ENCODE assay signal across 12 cellular contexts in the genomic region with DNA sequence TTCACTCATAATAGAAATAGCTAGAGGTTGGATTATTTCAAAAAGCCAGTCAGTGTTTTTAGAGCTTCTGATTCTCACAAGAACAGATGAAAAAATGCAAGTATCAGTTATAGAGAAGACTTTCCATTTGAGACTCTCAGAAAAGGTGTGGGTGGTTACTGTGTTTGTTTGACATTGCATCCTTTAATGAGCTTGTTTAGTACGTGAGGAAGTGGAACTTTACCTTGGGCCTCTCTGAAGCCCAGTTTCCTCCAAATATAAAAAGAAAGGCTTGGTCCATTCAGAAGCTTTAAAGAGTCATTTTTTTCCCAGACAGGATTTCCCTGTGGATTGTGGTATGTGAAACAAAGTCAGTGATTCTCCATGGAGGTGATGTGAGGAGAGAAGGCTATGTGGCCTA.
DNase-seq lines count a peak whose midpoint lies in the region; ATAC-seq and TF ChIP-seq lines count a peak whose summit lies in the region.
"Had no signal": no experiment of that assay in that cellular context is flagged by ENCODE, and none has a peak within 500 bp of the region (broad histone marks: within the 10 kb centered on the region; RNA-seq: fewer than 3 reads in every experiment).

No MANE protein-coding gene starts in this region.

- H3K27me3 Mint-ChIP-seq in T-helper 1 cell treated with Interleukin-12 subunit alpha and Interleukin-12 subunit beta and Interleukin-4 antibody, amounts not matched to agents 30 μg/mL and 1 μg/mL, for 36 hours (ENCODE audit: low read depth) = no peaks in the 10 kb centered on the region

- no peak for ATAC-seq in right cardiac atrium
- peak; percentile 83 for ATAC-seq in HG02852 (IDR thresholded peaks at IDR 0.05; ENCODE audit: unreplicated experiment)

- H3K4me3 ChIP-seq in left ventricle myocardium inferior (no peak overlapping the region), right cardiac atrium (ENCODE audit: low read length) (no peak overlapping the region)

- 58% methylated on average over 1 of the region's 1 CpG for WGBS in right cardiac atrium

- H3K27me3 ChIP-seq in left ventricle myocardium inferior (ENCODE audit: low read depth) (no peaks in the 10 kb centered on the region), right cardiac atrium (ENCODE audit: control insufficient read depth, insufficient read depth) (no peaks in the 10 kb centered on the region)
- H3K27me3 ChIP-seq: BE2C had no signal

- H3K36me3 ChIP-seq in left ventricle myocardium inferior = no peaks in the 10 kb centered on the region
- H3K36me3 ChIP-seq: BE2C had no signal

- no peaks in the 10 kb centered on the region for H3K9me3 Mint-ChIP-seq in T-helper 1 cell treated with Interleukin-12 subunit alpha and Interleukin-12 subunit beta and Interleukin-4 antibody, amounts not matched to agents 30 μg/mL and 1 μg/mL, for 36 hours
- H3K9me3 Mint-ChIP-seq: nephron had no signal

- H3K27ac ChIP-seq in left ventricle myocardium inferior (replicated peaks) (peak overlapping the region; percentile 10), right cardiac atrium (ENCODE audit: low read length) (no peak overlapping the region)

- DNase-seq in left ventricle myocardium inferior (no peak), right cardiac atrium (no peak), iPS-NIHi7 (ENCODE audit: extremely low spot score) (no peak), NAMALWA (ENCODE audit: low spot score) (no peak), T1000 (lab: John Stamatoyannopoulos, UW) (no peak)
- DNase-seq in stimulated activated CD4-positive, alpha-beta T cell treated with anti-CD3 and anti-CD28 coated beads, Interleukin-2, amount 100 ng/mL, for 48 hours = no peak
- DNase-seq: BE2C, NCI-H1436 treated with DMSO at 0.1 percent for 48 hours, SW 1271 had no signal

- peaks cover 15% of the 10 kb centered on the region for H3K36me3 Mint-ChIP-seq in T-helper 1 cell treated with Interleukin-12 subunit alpha and Interleukin-12 subunit beta and Interleukin-4 antibody, amounts not matched to agents 30 μg/mL and 1 μg/mL, for 36 hours (ENCODE audit: low read depth)

- intact Hi-C loops in left ventricle myocardium inferior (cut with micrococcal nuclease) (no loop called here), right cardiac atrium (cut with DNase I) (no loop called here)

- H3K4me1 Mint-ChIP-seq in T-helper 1 cell treated with Interleukin-12 subunit alpha and Interleukin-12 subunit beta and Interleukin-4 antibody, amounts not matched to agents 30 μg/mL and 1 μg/mL, for 36 hours (ENCODE audit: low read depth) = peaks cover 70% of the 10 kb centered on the region

- no peak for TF ChIP-seq CTCF in left ventricle myocardium inferior (IDR thresholded peaks at IDR 0.05; ENCODE audit: borderline replicate concordance)

- H3K4me3 Mint-ChIP-seq in T-helper 1 cell treated with Interleukin-12 subunit alpha and Interleukin-12 subunit beta and Interleukin-4 antibody, amounts not matched to agents 30 μg/mL and 1 μg/mL, for 36 hours = peak overlapping the region; percentile 30
- H3K4me3 Mint-ChIP-seq: nephron had no signal

- H3K9me3 ChIP-seq in left ventricle myocardium inferior (replicated peaks) (no peaks in the 10 kb centered on the region), right cardiac atrium (ENCODE audit: control insufficient read depth, low read length) (no peaks in the 10 kb centered on the region)
- H3K9me3 ChIP-seq: BE2C had no signal

- H3K27ac Mint-ChIP-seq in T-helper 1 cell treated with Interleukin-12 subunit alpha and Interleukin-12 subunit beta and Interleukin-4 antibody, amounts not matched to agents 30 μg/mL and 1 μg/mL, for 36 hours = peak overlapping the region; percentile 36
- H3K27ac Mint-ChIP-seq: nephron had no signal

- peaks cover 36% of the 10 kb centered on the region for H3K4me1 ChIP-seq in left ventricle myocardium inferior
- H3K4me1 ChIP-seq in right cardiac atrium (ENCODE audit: control insufficient read depth, insufficient read depth, low read length) = peaks cover 4% of the 10 kb centered on the region
